23 cellular contexts compared by ENCODE assay signal in genomic region chr3:38515367-38515766, GRCh38.
"Had no signal": no experiment of that assay in that cellular context is flagged by ENCODE, and none has a peak within 500 bp of the region (broad histone marks: within the 10 kb centered on the region; RNA-seq: fewer than 3 reads in every experiment).

No MANE protein-coding gene starts in this region.

- H3K79me2 ChIP-seq: hepatocyte had no signal

- ATAC-seq: foreskin keratinocyte, gastroesophageal sphincter, left cardiac atrium, left lung, left ventricle myocardium superior, lower lobe of right lung, mucosa of descending colon had no signal

- H3K4me3 ChIP-seq: coronary artery, dorsolateral prefrontal cortex, esophagus muscularis mucosa, gastroesophageal sphincter, heart left ventricle, hepatocyte, left lung, lower lobe of right lung, mucosa of descending colon had no signal

- H3K4me2 ChIP-seq: hepatocyte had no signal

- H3K9me3 Mint-ChIP-seq: immature natural killer cell, mesothelial cell of epicardium had no signal

- H3K27ac ChIP-seq: coronary artery, dorsolateral prefrontal cortex, esophagus muscularis mucosa, foreskin keratinocyte, gastroesophageal sphincter, heart left ventricle, hepatocyte, left lung, lower lobe of right lung had no signal

- H3K4me1 Mint-ChIP-seq: mesothelial cell of epicardium had no signal

- H2AFZ ChIP-seq: hepatocyte had no signal

- H3K4me1 ChIP-seq: gastroesophageal sphincter, left lung, lower lobe of right lung had no signal

- H3K4me3 Mint-ChIP-seq: immature natural killer cell, mesothelial cell of epicardium had no signal

- FAIRE-seq: colon, endothelial cell of umbilical vein, frontal cortex had no signal

- H3K27me3 ChIP-seq: dorsolateral prefrontal cortex, esophagus muscularis mucosa, foreskin keratinocyte, gastroesophageal sphincter, heart left ventricle, hepatocyte, left lung had no signal

- H3K27ac Mint-ChIP-seq: immature natural killer cell, mesothelial cell of epicardium had no signal

- H3K9me3 ChIP-seq: esophagus muscularis mucosa, gastroesophageal sphincter, left lung, lower lobe of right lung, mucosa of descending colon had no signal

- DNase-seq: dermis blood vessel endothelial cell; dorsolateral prefrontal cortex; effector CD4-positive, alpha-beta T cell; effector memory CD4-positive, alpha-beta T cell; foreskin keratinocyte; heart left ventricle; hypothalamus; immature natural killer cell; islet precursor cell; left cardiac atrium; left lung; left ventricle myocardium superior; lower lobe of right lung; mesenchymal stem cell; mucosa of descending colon had no signal
